In the genomic region with DNA sequence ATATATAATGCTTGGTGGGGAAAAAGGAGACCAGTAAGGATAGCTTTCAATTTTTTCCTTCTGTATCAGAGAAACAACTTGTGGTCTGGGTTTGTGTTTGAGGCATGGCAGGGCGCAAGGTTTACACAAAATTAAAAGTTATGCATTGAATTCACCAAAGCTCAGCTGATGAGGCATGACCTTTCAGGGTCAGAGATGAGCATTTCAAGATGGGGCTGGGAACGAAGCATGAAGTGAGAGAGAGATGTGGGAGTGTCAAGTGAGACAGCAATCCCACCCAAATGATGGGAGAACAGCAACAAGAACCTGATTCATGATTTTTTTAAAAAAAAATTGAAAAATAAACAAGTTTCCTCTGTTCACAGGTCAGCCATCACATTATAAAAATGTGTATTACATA, we compare ENCODE assay signal across 1 cellular context.
TF ChIP-seq lines count a peak whose summit lies in the region.

No MANE protein-coding gene starts in this region.

TF ChIP-seq in SK-N-SH treated with all-trans-retinoic acid at 6 μM for 48 hours, 23 proteins besides CTCF, POLR2A, EP300 and RAD21 (continued from another document):
- TF ChIP-seq, protein P1, sequence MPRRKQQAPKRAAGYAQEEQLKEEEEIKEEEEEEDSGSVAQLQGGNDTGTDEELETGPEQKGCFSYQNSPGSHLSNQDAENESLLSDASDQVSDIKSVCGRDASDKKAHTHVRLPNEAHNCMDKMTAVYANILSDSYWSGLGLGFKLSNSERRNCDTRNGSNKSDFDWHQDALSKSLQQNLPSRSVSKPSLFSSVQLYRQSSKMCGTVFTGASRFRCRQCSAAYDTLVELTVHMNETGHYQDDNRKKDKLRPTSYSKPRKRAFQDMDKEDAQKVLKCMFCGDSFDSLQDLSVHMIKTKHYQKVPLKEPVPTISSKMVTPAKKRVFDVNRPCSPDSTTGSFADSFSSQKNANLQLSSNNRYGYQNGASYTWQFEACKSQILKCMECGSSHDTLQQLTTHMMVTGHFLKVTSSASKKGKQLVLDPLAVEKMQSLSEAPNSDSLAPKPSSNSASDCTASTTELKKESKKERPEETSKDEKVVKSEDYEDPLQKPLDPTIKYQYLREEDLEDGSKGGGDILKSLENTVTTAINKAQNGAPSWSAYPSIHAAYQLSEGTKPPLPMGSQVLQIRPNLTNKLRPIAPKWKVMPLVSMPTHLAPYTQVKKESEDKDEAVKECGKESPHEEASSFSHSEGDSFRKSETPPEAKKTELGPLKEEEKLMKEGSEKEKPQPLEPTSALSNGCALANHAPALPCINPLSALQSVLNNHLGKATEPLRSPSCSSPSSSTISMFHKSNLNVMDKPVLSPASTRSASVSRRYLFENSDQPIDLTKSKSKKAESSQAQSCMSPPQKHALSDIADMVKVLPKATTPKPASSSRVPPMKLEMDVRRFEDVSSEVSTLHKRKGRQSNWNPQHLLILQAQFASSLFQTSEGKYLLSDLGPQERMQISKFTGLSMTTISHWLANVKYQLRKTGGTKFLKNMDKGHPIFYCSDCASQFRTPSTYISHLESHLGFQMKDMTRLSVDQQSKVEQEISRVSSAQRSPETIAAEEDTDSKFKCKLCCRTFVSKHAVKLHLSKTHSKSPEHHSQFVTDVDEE (CRISPR knock-in tag; IDR thresholded peaks at IDR 0.05) = no peak
- TF ChIP-seq ESRRG (CRISPR knock-in tag; IDR thresholded peaks at IDR 0.05) = no peak
- TF ChIP-seq, protein P2, sequence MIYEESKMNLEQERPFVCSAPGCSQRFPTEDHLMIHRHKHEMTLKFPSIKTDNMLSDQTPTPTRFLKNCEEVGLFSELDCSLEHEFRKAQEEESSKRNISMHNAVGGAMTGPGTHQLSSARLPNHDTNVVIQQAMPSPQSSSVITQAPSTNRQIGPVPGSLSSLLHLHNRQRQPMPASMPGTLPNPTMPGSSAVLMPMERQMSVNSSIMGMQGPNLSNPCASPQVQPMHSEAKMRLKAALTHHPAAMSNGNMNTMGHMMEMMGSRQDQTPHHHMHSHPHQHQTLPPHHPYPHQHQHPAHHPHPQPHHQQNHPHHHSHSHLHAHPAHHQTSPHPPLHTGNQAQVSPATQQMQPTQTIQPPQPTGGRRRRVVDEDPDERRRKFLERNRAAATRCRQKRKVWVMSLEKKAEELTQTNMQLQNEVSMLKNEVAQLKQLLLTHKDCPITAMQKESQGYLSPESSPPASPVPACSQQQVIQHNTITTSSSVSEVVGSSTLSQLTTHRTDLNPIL (CRISPR knock-in tag; IDR thresholded peaks at IDR 0.05; ENCODE audit: low read depth) = no peak
- no peak for TF ChIP-seq TCF4 (CRISPR knock-in tag; IDR thresholded peaks at IDR 0.05; ENCODE audit: borderline replicate concordance)
